14 cellular contexts compared by ENCODE assay signal in genomic region chr15:77871838-77872371, GRCh38.
DNase-seq lines count a peak whose midpoint lies in the region; ATAC-seq, FAIRE-seq and TF ChIP-seq lines count a peak whose summit lies in the region.
"Had no signal": no experiment of that assay in that cellular context is flagged by ENCODE, and none has a peak within 500 bp of the region (broad histone marks: within the 10 kb centered on the region; RNA-seq: fewer than 3 reads in every experiment).

No MANE protein-coding gene starts in this region.

- intact Hi-C loops in K562 (cut with micrococcal nuclease) = loop anchor here (5.0 kb wide), 1 partner anchor 240 kb away; the partner anchor contains the start of gene LINGO1
- intact Hi-C loops in mucosa of descending colon (cut with DNase I, micrococcal nuclease) = no loop called here

- FAIRE-seq in K562 (lab: Jason Lieb, UNC) = no peak

- H3K4me1 Mint-ChIP-seq in activated CD4-positive, alpha-beta memory T cell treated with anti-CD3 and anti-CD28 coated beads, Interleukin-2, amount 10 ng/mL, durations not matched to agents 7 days and 5 days = no peaks in the 10 kb centered on the region

- TF ChIP-seq CTCF in DOHH2 (IDR thresholded peaks at IDR 0.05; ENCODE audit: low read depth, low read length, poor library complexity, severe bottlenecking) = peak; percentile 57
- TF ChIP-seq CTCF in HEK293 (tag by site-specific recombination; IDR thresholded peaks at IDR 0.05) = peak; percentile 45
- TF ChIP-seq CTCF in K562 (IDR thresholded peaks at IDR 0.05 in 2 of 3, conservative IDR thresholded peaks at IDR 0.05 in 1 of 3; ENCODE audit: insufficient read depth in 2 of 3, low read depth in 1 of 3, low read length in 3 of 3) = peak; percentile 51 to 61 (median 57)
- TF ChIP-seq CTCF in mucosa of descending colon (IDR thresholded peaks at IDR 0.05) = no peak

- no peaks in the 10 kb centered on the region for H4K20me1 ChIP-seq in DOHH2 (ENCODE audit: control insufficient read depth, insufficient read depth, low read depth, low read length)
- peaks cover 12% of the 10 kb centered on the region for H4K20me1 ChIP-seq in K562 (replicated peaks; ENCODE audit: control insufficient read depth, insufficient read depth, low read length)

- no peaks in the 10 kb centered on the region for H3K79me2 ChIP-seq in DOHH2 (ENCODE audit: control insufficient read depth, low read length)
- no peaks in the 10 kb centered on the region for H3K79me2 ChIP-seq in K562 (ENCODE audit: control insufficient read depth, insufficient read depth, low read length)

- no peak overlapping the region for H2AFZ ChIP-seq in K562 (ENCODE audit: low read depth, low read length)

- no peak for TF ChIP-seq RAD21 in K562 (CRISPR knock-in tag; conservative IDR thresholded peaks at IDR 0.05 in 1 of 2, IDR thresholded peaks at IDR 0.05 in 1 of 2)

- no peaks in the 10 kb centered on the region for H3F3A ChIP-seq in DOHH2 (ENCODE audit: control insufficient read depth, insufficient read depth)

- H3K9me3 ChIP-seq in DOHH2 (ENCODE audit: control insufficient read depth, insufficient read depth, low read length) (no peaks in the 10 kb centered on the region), HEK293 (ENCODE audit: control insufficient read depth, insufficient read depth, low read depth, low read length) (no peaks in the 10 kb centered on the region), K562 (replicated peaks; ENCODE audit: control insufficient read depth, insufficient read depth, low read depth, low read length) (no peaks in the 10 kb centered on the region), mucosa of descending colon (no peaks in the 10 kb centered on the region)
- H3K9me3 ChIP-seq: thoracic aorta had no signal

- H3K9ac ChIP-seq in K562 (ENCODE audit: insufficient read depth in 1 of 2, low read depth in 2 of 2, low read length in 2 of 2) = no peak overlapping the region

- POLR2A ChIA-PET in HEK293 (lab: Yijun Ruan, JAX) = no interaction called here
- POLR2A ChIA-PET in K562 (lab: Yijun Ruan, JAX) = interaction anchor here (0.6 kb wide), 1 partner anchor 227 kb away, joined by 3 read pairs; no protein-coding TSS in a partner anchor
- POLR2A ChIA-PET in activated CD4-positive, alpha-beta memory T cell treated with anti-CD3 and anti-CD28 coated beads, Interleukin-2, amount 10 ng/mL, durations not matched to agents 7 days and 5 days (lab: Charles Lee) = no interaction called here

- H3K9me1 ChIP-seq in K562 (ENCODE audit: control insufficient read depth, insufficient read depth, low read length) = no peaks in the 10 kb centered on the region

- no peaks in the 10 kb centered on the region for H3K27me3 ChIP-seq in DOHH2 (ENCODE audit: control insufficient read depth, low read length)
- peaks cover 0 to 38% of the 10 kb centered on the region in 2 experiments; a peak in 3 of 5 replicates for H3K27me3 ChIP-seq in K562 (ENCODE audit: control insufficient read depth in 2 of 2, insufficient read depth in 2 of 2, low read length in 2 of 2)

- H3K36me3 Mint-ChIP-seq in activated CD4-positive, alpha-beta memory T cell treated with anti-CD3 and anti-CD28 coated beads, Interleukin-2, amount 10 ng/mL, durations not matched to agents 7 days and 5 days (ENCODE audit: low read depth) = no peaks in the 10 kb centered on the region
- H3K36me3 Mint-ChIP-seq: activated naive CD8-positive, alpha-beta T cell; CD8-positive, alpha-beta T cell had no signal

- no peak overlapping the region for H3K4me3 Mint-ChIP-seq in activated CD4-positive, alpha-beta memory T cell treated with anti-CD3 and anti-CD28 coated beads, Interleukin-2, amount 10 ng/mL, durations not matched to agents 7 days and 5 days
- H3K4me3 Mint-ChIP-seq: activated naive CD8-positive, alpha-beta T cell; CD8-positive, alpha-beta T cell had no signal

- BruUV-seq in K562 (replicated peaks; lab: Mats Ljungman, UMichigan) = no TSS peak

- no peaks in the 10 kb centered on the region for H3K27me3 Mint-ChIP-seq in activated CD4-positive, alpha-beta memory T cell treated with anti-CD3 and anti-CD28 coated beads, Interleukin-2, amount 10 ng/mL, durations not matched to agents 7 days and 5 days
- H3K27me3 Mint-ChIP-seq: activated naive CD8-positive, alpha-beta T cell had no signal

- no peaks in the 10 kb centered on the region for H3K9me2 ChIP-seq in DOHH2 (replicated peaks; ENCODE audit: control insufficient read depth, low read length)

- CTCF ChIA-PET in HEK293 (lab: Yijun Ruan, JAX) (interaction anchor here (0.6 kb wide), 1 partner anchor 51 kb away, joined by 3 read pairs; no protein-coding TSS in a partner anchor), K562 (lab: Yijun Ruan, JAX; ENCODE audit: low intra/inter-chr PET ratio) (interaction anchor here (0.6 to 1.1 kb wide), 2 partner anchors 28 to 246 kb away, joined by 3 read pairs; no protein-coding TSS in a partner anchor)
- CTCF ChIA-PET in activated CD4-positive, alpha-beta memory T cell treated with anti-CD3 and anti-CD28 coated beads, Interleukin-2, amount 10 ng/mL, durations not matched to agents 7 days and 5 days (lab: Charles Lee) = no interaction called here

- H3K4me3 ChIP-seq in DOHH2 (ENCODE audit: low read length) (no peak overlapping the region), HEK293 (ENCODE audit: low read depth, low read length) (no peak overlapping the region), K562 (no peak overlapping the region), mucosa of descending colon (no peak overlapping the region)
- H3K4me3 ChIP-seq: thoracic aorta had no signal

- in situ Hi-C loops in K562 (cut with MboI) = loop anchor here (10.0 kb wide), 1 partner anchor 207 kb away; no protein-coding TSS in a partner anchor

- ATAC-seq in K562 (peak; percentile 66), mucosa of descending colon (no peak)
- ATAC-seq: CD8-positive, alpha-beta T cell had no signal

- no peak for TF ChIP-seq EP300 in K562 (IDR thresholded peaks at IDR 0.05; ENCODE audit: low read length)

- H3K4me1 ChIP-seq in DOHH2 (ENCODE audit: control insufficient read depth, low read length) (no peaks in the 10 kb centered on the region), HEK293 (ENCODE audit: control insufficient read depth, insufficient read depth, low read length) (0 out of 2 replicates have a peak, but pooled peaks cover 2% of the 10 kb centered on the region), K562 (replicated peaks in 1 of 2; ENCODE audit: control insufficient read depth in 2 of 2, insufficient read depth in 2 of 2, low read length in 2 of 2) (peaks cover 0 to 16% of the 10 kb centered on the region in 2 experiments; a peak in 2 of 5 replicates), mucosa of descending colon (ENCODE audit: low read depth) (peaks cover 8% of the 10 kb centered on the region)

- H3K27ac ChIP-seq in DOHH2 (ENCODE audit: low read depth, low read length) (no peak overlapping the region), HEK293 (ENCODE audit: extremely low read depth, low read depth, low read length) (no peak overlapping the region), K562 (ENCODE audit: extremely low read depth, low read depth, low read length) (no peak overlapping the region)
- H3K27ac ChIP-seq: thoracic aorta had no signal

- WGBS in K562 (ENCODE audit: insufficient coverage, low coverage, missing lambda C conversion rate) = 2% methylated on average over 6 of the region's 11 CpGs

- DNase-seq in K562 (ENCODE audit: extremely low read depth in 1 of 4, low spot score in 3 of 4) (peak; percentile 41 to 58 (median 49)), mucosa of descending colon (peak in 2 of 3 donors; percentile 18 to 46), NCI-H2196 (lab: John Stamatoyannopoulos, UW; ENCODE audit: unreplicated experiment) (no peak), GOT3 (lab: John Stamatoyannopoulos, UW) (no peak)
- no peak for DNase-seq in activated CD8-positive, alpha-beta memory T cell treated with anti-CD3 and anti-CD28 coated beads, Interleukin-2, amount 50 U/mL, for 48 hours
- DNase-seq in activated CD4-positive, alpha-beta memory T cell treated with anti-CD3 and anti-CD28 coated beads, Interleukin-2, amount 10 ng/mL, durations not matched to agents 7 days and 5 days = no peak
- DNase-seq: CD8-positive, alpha-beta T cell; cortex of kidney; GF-D8; NCI-H2171 had no signal

- no peaks in the 10 kb centered on the region for H3K36me3 ChIP-seq in DOHH2 (ENCODE audit: control insufficient read depth, low read length)
- no peaks in the 10 kb centered on the region for H3K36me3 ChIP-seq in HEK293 (ENCODE audit: control insufficient read depth in 2 of 2, insufficient read depth in 1 of 2, low read length in 2 of 2)
- no peaks in the 10 kb centered on the region for H3K36me3 ChIP-seq in K562 (ENCODE audit: control insufficient read depth, insufficient read depth, low read length)
- no peaks in the 10 kb centered on the region for H3K36me3 ChIP-seq in mucosa of descending colon (ENCODE audit: low read depth)
- H3K36me3 ChIP-seq: thoracic aorta had no signal

- H3K27ac Mint-ChIP-seq in activated CD4-positive, alpha-beta memory T cell treated with anti-CD3 and anti-CD28 coated beads, Interleukin-2, amount 10 ng/mL, durations not matched to agents 7 days and 5 days = no peak overlapping the region
- H3K27ac Mint-ChIP-seq: activated naive CD8-positive, alpha-beta T cell; CD8-positive, alpha-beta T cell had no signal

- no peaks in the 10 kb centered on the region for H3K9me3 Mint-ChIP-seq in activated CD4-positive, alpha-beta memory T cell treated with anti-CD3 and anti-CD28 coated beads, Interleukin-2, amount 10 ng/mL, durations not matched to agents 7 days and 5 days
- H3K9me3 Mint-ChIP-seq: CD8-positive, alpha-beta T cell had no signal

- TF ChIP-seq POLR2A in K562 (conservative IDR thresholded peaks at IDR 0.05) = no peak

- H3K4me2 ChIP-seq in DOHH2 (ENCODE audit: low read length) (no peak overlapping the region), K562 (ENCODE audit: insufficient read depth, low read length) (no peak overlapping the region)

TF ChIP-seq in HEK293, 187 proteins besides CTCF, POLR2A, EP300 and RAD21:
- no peak for TF ChIP-seq GLIS2 (tag by site-specific recombination; IDR thresholded peaks at IDR 0.05)
- peak; percentile 27; the same call in 1 of the 2 replicates for TF ChIP-seq ZNF585B (tag by site-specific recombination; IDR thresholded peaks at IDR 0.05)
- 0 out of 2 replicates have a peak, but pooled peaks have one; percentile 2 for TF ChIP-seq EGR2 (tag by site-specific recombination; IDR thresholded peaks at IDR 0.05; ENCODE audit: low read depth)
- TF ChIP-seq GLI2 (tag by site-specific recombination; IDR thresholded peaks at IDR 0.05; ENCODE audit: borderline replicate concordance, low read depth) = no peak

TF ChIP-seq in K562, 482 proteins besides CTCF, POLR2A, EP300 and RAD21 (continues in another document):
- TF ChIP-seq, protein P1, sequence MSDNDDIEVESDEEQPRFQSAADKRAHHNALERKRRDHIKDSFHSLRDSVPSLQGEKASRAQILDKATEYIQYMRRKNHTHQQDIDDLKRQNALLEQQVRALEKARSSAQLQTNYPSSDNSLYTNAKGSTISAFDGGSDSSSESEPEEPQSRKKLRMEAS (CRISPR knock-in tag; IDR thresholded peaks at IDR 0.05) = 0 out of 2 replicates have a peak, but pooled peaks have one; percentile 7
- TF ChIP-seq SMARCB1 (IDR thresholded peaks at IDR 0.05; ENCODE audit: insufficient read length, low read depth) (no peak), MTA2 (IDR thresholded peaks at IDR 0.05; ENCODE audit: low read depth) (no peak)

Comparison
In these comparisons a context has a peak if more than half of its experiments do, and no peak if none do; other contexts are left out.
1. DNase-seq: peak in K562 (4 of 4) and mucosa of descending colon (2 of 3); none in activated CD8-positive, alpha-beta memory T cell treated with anti-CD3 and anti-CD28 coated beads, Interleukin-2, amount 50 U/mL, for 48 hours (single experiment), NCI-H2196 (single experiment), GOT3 (single experiment) and activated CD4-positive, alpha-beta memory T cell treated with anti-CD3 and anti-CD28 coated beads, Interleukin-2, amount 10 ng/mL, durations not matched to agents 7 days and 5 days (single experiment).